Comparison of ENCODE assay signal across 9 cellular contexts in the genomic region with DNA sequence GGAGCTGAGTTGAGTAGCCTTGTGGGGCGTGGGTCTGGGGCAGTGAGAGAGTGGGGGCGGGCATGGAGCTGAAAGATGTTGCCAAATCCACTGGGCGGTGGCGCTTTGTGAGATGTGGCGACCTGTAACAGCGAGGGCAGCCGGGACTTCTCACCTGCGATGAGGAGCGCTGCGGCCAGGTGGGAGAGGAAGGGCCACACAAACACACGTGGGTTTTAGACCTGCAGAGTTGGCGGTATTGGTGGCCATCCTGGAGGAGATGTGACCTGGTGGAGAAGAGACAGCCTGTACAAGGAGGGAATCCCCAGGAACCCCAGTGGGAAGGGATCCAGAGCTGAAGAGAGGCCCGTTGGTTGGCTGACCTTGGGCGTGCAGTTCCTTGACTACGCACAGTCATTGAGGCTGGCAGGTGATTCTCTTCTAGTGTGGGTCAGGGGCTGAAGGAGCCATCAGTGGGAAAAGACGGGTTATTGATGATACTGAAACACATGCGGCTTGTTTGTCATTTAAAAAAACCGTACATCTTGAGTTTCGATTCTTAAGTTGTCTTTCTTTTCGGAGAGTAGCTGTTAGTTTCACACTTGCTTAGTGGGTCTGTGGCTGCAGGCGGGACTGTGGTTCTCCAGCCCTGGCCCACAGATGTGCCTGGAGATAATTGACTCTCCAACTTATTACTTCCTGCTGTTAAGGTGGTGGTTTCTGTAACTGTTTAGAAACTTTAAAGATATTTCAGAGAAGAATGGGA.
DNase-seq lines count a peak whose midpoint lies in the region; ATAC-seq and TF ChIP-seq lines count a peak whose summit lies in the region.
"Had no signal": no experiment of that assay in that cellular context is flagged by ENCODE, and none has a peak within 500 bp of the region (broad histone marks: within the 10 kb centered on the region; RNA-seq: fewer than 3 reads in every experiment).

No MANE protein-coding gene starts in this region.

- H3K36me3 ChIP-seq in rectal smooth muscle tissue (ENCODE audit: control insufficient read depth, insufficient read depth, low read length), result no peaks in the 10 kb centered on the region

- ATAC-seq in GM21619 (IDR thresholded peaks at IDR 0.05; ENCODE audit: unreplicated experiment), result peak; percentile 50

- peak overlapping the region; percentile 5 for H3K4me3 ChIP-seq in rectal smooth muscle tissue (ENCODE audit: low read length)

- no peak overlapping the region for H3K27ac ChIP-seq in rectal smooth muscle tissue (ENCODE audit: low read depth, low read length)
- H3K27ac ChIP-seq: epithelial cell of prostate had no signal

- no peak overlapping the region for H3K9ac ChIP-seq in rectal smooth muscle tissue (ENCODE audit: low read length)

- DNase-seq in GM10266 (ENCODE audit: extremely low spot score) (peak; percentile 85), Kasumi-1 (lab: John Stamatoyannopoulos, UW) (peak; percentile 21 to 23), activated T-helper 1 cell treated with Interleukin-2 at 50 U/mL for 16 hours (ENCODE audit: low read depth) (peak; percentile 33), COR-L47 (lab: John Stamatoyannopoulos, UW) (no peak), NCI-H1417 treated with DMSO at 0.1 percent for 48 hours (lab: John Stamatoyannopoulos, UW) (no peak), NCI-H2107 treated with DMSO at 0.1 percent for 48 hours (lab: John Stamatoyannopoulos, UW; ENCODE audit: unreplicated experiment) (no peak)

- H3K27me3 ChIP-seq in rectal smooth muscle tissue (ENCODE audit: control insufficient read depth, insufficient read depth, low read length), result no peaks in the 10 kb centered on the region

- H3K4me1 ChIP-seq in rectal smooth muscle tissue (ENCODE audit: control insufficient read depth, insufficient read depth, low read length), result peaks cover 5% of the 10 kb centered on the region

- no peak for TF ChIP-seq CTCF in GM10266 (IDR thresholded peaks at IDR 0.05; ENCODE audit: control insufficient read depth, insufficient read depth, low read depth, missing control alignments)

Comparison
In these comparisons a context has a peak if more than half of its experiments do, and no peak if none do; other contexts are left out.
1. DNase-seq: peak in GM10266 (single experiment), Kasumi-1 (2 of 2) and activated T-helper 1 cell treated with Interleukin-2 at 50 U/mL for 16 hours (single experiment); none in COR-L47 (single experiment), NCI-H1417 treated with DMSO at 0.1 percent for 48 hours (single experiment) and NCI-H2107 treated with DMSO at 0.1 percent for 48 hours (single experiment).